In genomic region chr1:93722081-93723031, GRCh38 we compare ENCODE assay signal across 10 cellular contexts. TPM values are rescaled to one million over a fixed set of nuclear protein-coding genes. Genes with fewer than 3 reads are reported as not detected.
A peak's percentile ranks its signal among the peaks of the same experiment; 100 is the strongest.
DNase-seq lines count a peak whose midpoint lies in the region; ATAC-seq, FAIRE-seq and TF ChIP-seq lines count a peak whose summit lies in the region.
"Had no signal": no experiment of that assay in that cellular context is flagged by ENCODE, and none has a peak within 500 bp of the region (broad histone marks: within the 10 kb centered on the region; RNA-seq: fewer than 3 reads in every experiment).

No MANE protein-coding gene starts in this region.

- no peaks in the 10 kb centered on the region for H3K4me1 ChIP-seq in pancreas

- no peak for FAIRE-seq in pancreas (lab: Jason Lieb, UNC)

- no peaks in the 10 kb centered on the region for H3K36me3 ChIP-seq in pancreas

- WGBS in pancreas, 2 donors = 42 to 48% methylated on average over 21 of the region's 21 CpGs

- no peak overlapping the region for H3K4me3 ChIP-seq in pancreas

- TF ChIP-seq CTCF in pancreas (IDR thresholded peaks at IDR 0.05) = no peak

- H3K27ac ChIP-seq in pancreas = no peak overlapping the region

- no peaks in the 10 kb centered on the region for H3K9me3 ChIP-seq in pancreas

- intact Hi-C loops in Right ventricle myocardium inferior (cut with DNase I) (loop anchor here (2.0 to 5.0 kb wide), 2 partner anchors 28 to 40 kb away; partner anchors contain the start of gene BCAR3), pancreas (cut with DNase I) (no loop called here)

- ATAC-seq in Right ventricle myocardium inferior = peak; percentile 87
- peak; percentile 18 to 72 (median 44) for ATAC-seq in pancreas
- no peak for ATAC-seq in GM21381 (IDR thresholded peaks at IDR 0.05; ENCODE audit: unreplicated experiment)

- H3K27me3 ChIP-seq in pancreas = no peaks in the 10 kb centered on the region

- DNase-seq in COR-L47 (lab: John Stamatoyannopoulos, UW) (peak; percentile 13), SK-N-DZ (ENCODE audit: low spot score) (peak; percentile 16), Right ventricle myocardium inferior (ENCODE audit: missing footprints) (no peak), pancreas (no peak), NCI-H446 treated with DMSO at 0.1 percent for 48 hours (lab: John Stamatoyannopoulos, UW) (no peak), midbrain (lab: John Stamatoyannopoulos, UW) (no peak), DMS114 treated with DMSO at 0.1 percent for 48 hours (lab: John Stamatoyannopoulos, UW; ENCODE audit: unreplicated experiment) (no peak)
- DNase-seq: NCI-H1436 treated with DMSO at 0.1 percent for 48 hours; stimulated activated CD8-positive, alpha-beta memory T cell treated with anti-CD3 and anti-CD28 coated beads, Interleukin-4, amount 100 ng/mL, for 48 hours had no signal

RNA-seq across cellular contexts. Expression of gene BCAR3, which starts 40.7 kb away (rescaled TPM):
- polyA plus RNA-seq in SK-N-DZ (2014; cell fraction: cytosol; rRNA removed) = 0.77 and 1.7 TPM in 2 replicates
- polyA plus RNA-seq in SK-N-DZ (2014; cell fraction: nucleus; rRNA removed) = 1.3 and 1.6 TPM in 2 replicates
- total RNA-seq in Right ventricle myocardium inferior = 17.8 TPM
- total RNA-seq in pancreas = 1 to 10 TPM; 2.4 to 8.2 (median 4.9) TPM
- 1 to 10 TPM; 2.6 to 6.1 TPM for polyA plus RNA-seq in pancreas

Comparison
In these comparisons a context has a peak if more than half of its experiments do, and no peak if none do; other contexts are left out.
1. DNase-seq: peak in COR-L47 (single experiment) and SK-N-DZ (single experiment); none in Right ventricle myocardium inferior (single experiment), pancreas (0 of 6), NCI-H446 treated with DMSO at 0.1 percent for 48 hours (single experiment), midbrain (single experiment) and DMS114 treated with DMSO at 0.1 percent for 48 hours (single experiment).